ENCODE assay signal across 7 cellular contexts in the genomic region with DNA sequence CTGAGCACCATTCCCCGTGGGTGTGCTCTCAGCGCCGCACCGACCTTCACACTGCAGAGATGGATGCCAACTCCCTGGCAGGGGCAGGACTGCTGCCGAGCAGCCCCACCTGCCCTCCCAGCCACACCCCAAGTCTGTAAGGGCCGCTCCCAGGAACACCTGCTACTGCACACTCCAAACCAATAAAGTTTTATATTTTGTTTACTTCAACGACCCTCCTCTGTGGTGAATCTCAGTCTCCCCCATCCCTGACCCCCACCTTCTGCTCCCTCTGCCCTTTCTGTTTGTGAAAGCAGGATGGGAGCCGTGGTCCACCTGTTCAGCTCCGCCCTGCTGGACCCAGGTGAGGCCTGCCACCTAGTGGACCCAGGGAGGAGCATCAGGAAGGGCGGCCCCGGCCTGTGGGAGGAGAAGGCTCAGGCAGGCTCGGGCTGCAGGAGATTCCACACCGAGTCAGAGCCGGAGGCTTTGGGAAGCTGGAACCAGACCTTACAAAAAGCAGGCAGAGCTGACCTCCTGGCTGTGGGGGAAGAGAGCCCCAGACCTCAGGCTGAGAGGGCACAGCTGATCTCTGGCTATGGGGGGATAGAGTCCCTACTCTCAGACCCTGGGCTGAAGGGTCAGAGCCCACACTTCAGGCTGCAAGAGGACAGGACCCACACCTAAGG. TPM values are rescaled to one million over a fixed set of nuclear protein-coding genes. Genes with fewer than 3 reads are reported as not detected.
DNase-seq lines count a peak whose midpoint lies in the region; ATAC-seq and TF ChIP-seq lines count a peak whose summit lies in the region.

No MANE protein-coding gene starts in this region.

- H3K4me3 Mint-ChIP-seq in activated T-helper 1 cell treated with anti-CD3 and anti-CD28 coated beads, Interleukin-12 subunit alpha, Interleukin-12 subunit beta, Interleukin-2, Interleukin-4 antibody, amounts not matched to agents 30 ng/mL and 10 ng/mL and 1 ng/mL, durations not matched to agents 14 hours and 24 hours and 36 hours = no peak overlapping the region

- H3K27ac ChIP-seq in KMS-11 (no peak overlapping the region), thoracic aorta (peak overlapping the region; percentile 14 to 25)

- intact Hi-C loops in activated T-helper 1 cell treated with anti-CD3 and anti-CD28 coated beads, Interleukin-12 subunit alpha, Interleukin-12 subunit beta, Interleukin-2, Interleukin-4 antibody, amounts not matched to agents 30 ng/mL and 10 ng/mL and 1 ng/mL, durations not matched to agents 14 hours and 24 hours and 36 hours (cut with micrococcal nuclease) = loop anchor here (1.0 kb wide), 1 partner anchor 44 kb away; no protein-coding TSS in a partner anchor

- H3K4me3 ChIP-seq in KMS-11 (IDR thresholded peaks at IDR 0.05; ENCODE audit: insufficient read depth, low read depth, low read length) (no peak overlapping the region), foreskin fibroblast (ENCODE audit: low read depth in 1 of 2, low read length in 2 of 2) (no peak overlapping the region), thoracic aorta (no peak overlapping the region)

- no peaks in the 10 kb centered on the region for H3K79me2 ChIP-seq in KMS-11 (ENCODE audit: insufficient read depth, low read depth)

- peaks cover 6% of the 10 kb centered on the region for H3K4me1 Mint-ChIP-seq in activated T-helper 1 cell treated with anti-CD3 and anti-CD28 coated beads, Interleukin-12 subunit alpha, Interleukin-12 subunit beta, Interleukin-2, Interleukin-4 antibody, amounts not matched to agents 30 ng/mL and 10 ng/mL and 1 ng/mL, durations not matched to agents 14 hours and 24 hours and 36 hours (ENCODE audit: low read depth)

- H3K9ac ChIP-seq in KMS-11 = no peak overlapping the region

- H4K20me1 ChIP-seq in KMS-11 (ENCODE audit: insufficient read depth) = no peaks in the 10 kb centered on the region

- H2AFZ ChIP-seq in KMS-11 (ENCODE audit: low read depth) = peak overlapping the region; percentile 25; the same call in 1 of the 2 replicates

- H3K27ac Mint-ChIP-seq in activated T-helper 1 cell treated with anti-CD3 and anti-CD28 coated beads, Interleukin-12 subunit alpha, Interleukin-12 subunit beta, Interleukin-2, Interleukin-4 antibody, amounts not matched to agents 30 ng/mL and 10 ng/mL and 1 ng/mL, durations not matched to agents 14 hours and 24 hours and 36 hours = no peak overlapping the region

- ATAC-seq in thoracic aorta (ENCODE audit: insufficient number of reproducible peaks, low FRiP score, low read depth) = no peak

- in situ Hi-C loops in GM13976 (cut with MboI; ENCODE audit: low sequenced_read_pairs, unreplicated experiment) = loop anchor here (10.0 to 25.0 kb wide), 2 partner anchors 147 to 404 kb away; no protein-coding TSS in a partner anchor

- TF ChIP-seq CTCF in GM13976 (IDR thresholded peaks at IDR 0.05; ENCODE audit: borderline replicate concordance, control extremely low read depth, extremely low read depth, insufficient read depth, missing control alignments) = peak; percentile 96
- TF ChIP-seq CTCF in KMS-11 (conservative IDR thresholded peaks at IDR 0.05; ENCODE audit: low read depth, low read length) = peak; percentile 79
- TF ChIP-seq CTCF in foreskin fibroblast (IDR thresholded peaks at IDR 0.05; ENCODE audit: low read depth, low read length) = peak; percentile 87
- TF ChIP-seq CTCF in thoracic aorta (IDR thresholded peaks at IDR 0.05) = peak; percentile 78

- peak overlapping the region; percentile 34; the same call in 1 of the 2 replicates for H3K4me2 ChIP-seq in KMS-11

- H3K27me3 ChIP-seq in KMS-11 (ENCODE audit: insufficient read depth, low read depth) (no peaks in the 10 kb centered on the region), thoracic aorta (replicated peaks; ENCODE audit: insufficient read depth) (no peaks in the 10 kb centered on the region)

- DNase-seq in GM13976 (ENCODE audit: low spot score) = peak; percentile 91
- peak; percentile 61 for DNase-seq in RPMI7951 (ENCODE audit: low read depth)
- DNase-seq in activated T-helper 1 cell treated with anti-CD3 and anti-CD28 coated beads, Interleukin-12 subunit alpha, Interleukin-12 subunit beta, Interleukin-2, Interleukin-4 antibody, amounts not matched to agents 30 ng/mL and 10 ng/mL and 1 ng/mL, durations not matched to agents 14 hours and 24 hours and 36 hours (ENCODE audit: low spot score) = peak; percentile 65
- peak; percentile 46 to 84 for DNase-seq in foreskin fibroblast
- peak; percentile 59 for DNase-seq in occipital lobe (lab: John Stamatoyannopoulos, UW)
- no peak for DNase-seq in thoracic aorta (ENCODE audit: low spot score)

- H3K4me1 ChIP-seq in KMS-11 (ENCODE audit: low read depth, poor library complexity, severe bottlenecking) (peaks cover 17% of the 10 kb centered on the region), thoracic aorta (ENCODE audit: control insufficient read depth in 1 of 2, low read depth in 2 of 2) (peaks cover 13 to 51% of the 10 kb centered on the region in 2 donors)

- H3K36me3 Mint-ChIP-seq in activated T-helper 1 cell treated with anti-CD3 and anti-CD28 coated beads, Interleukin-12 subunit alpha, Interleukin-12 subunit beta, Interleukin-2, Interleukin-4 antibody, amounts not matched to agents 30 ng/mL and 10 ng/mL and 1 ng/mL, durations not matched to agents 14 hours and 24 hours and 36 hours (ENCODE audit: low read depth) = no peaks in the 10 kb centered on the region

- H3K9me3 Mint-ChIP-seq in activated T-helper 1 cell treated with anti-CD3 and anti-CD28 coated beads, Interleukin-12 subunit alpha, Interleukin-12 subunit beta, Interleukin-2, Interleukin-4 antibody, amounts not matched to agents 30 ng/mL and 10 ng/mL and 1 ng/mL, durations not matched to agents 14 hours and 24 hours and 36 hours = no peaks in the 10 kb centered on the region

- no peaks in the 10 kb centered on the region for H3K36me3 ChIP-seq in KMS-11 (ENCODE audit: insufficient read depth)
- H3K36me3 ChIP-seq in thoracic aorta = peaks cover 6% of the 10 kb centered on the region

- H3K27me3 Mint-ChIP-seq in activated T-helper 1 cell treated with anti-CD3 and anti-CD28 coated beads, Interleukin-12 subunit alpha, Interleukin-12 subunit beta, Interleukin-2, Interleukin-4 antibody, amounts not matched to agents 30 ng/mL and 10 ng/mL and 1 ng/mL, durations not matched to agents 14 hours and 24 hours and 36 hours (ENCODE audit: insufficient read depth) = no peaks in the 10 kb centered on the region

- no peaks in the 10 kb centered on the region for H3K9me3 ChIP-seq in thoracic aorta

RNA-seq across cellular contexts. Expression of a gene that starts 1.0 kb away (rescaled TPM):
- not detected in 2 replicates for total RNA-seq in RPMI7951 (2014; rRNA removed; shearing (Covaris generic))
- not detected in 2 replicates for total RNA-seq in activated T-helper 1 cell treated with anti-CD3 and anti-CD28 coated beads, Interleukin-12 subunit alpha, Interleukin-12 subunit beta, Interleukin-2, Interleukin-4 antibody, amounts not matched to agents 30 ng/mL and 10 ng/mL and 1 ng/mL, durations not matched to agents 14 hours and 24 hours and 36 hours
- total RNA-seq in occipital lobe (not detected), thoracic aorta (not detected)

RNA-seq across cellular contexts. Expression of a gene that starts 5.3 kb away (rescaled TPM):
- 0.12 and 0.29 TPM in 2 replicates for total RNA-seq in RPMI7951 (2014; rRNA removed; shearing (Covaris generic))
- 1.1 and 1.8 TPM in 2 replicates for total RNA-seq in activated T-helper 1 cell treated with anti-CD3 and anti-CD28 coated beads, Interleukin-12 subunit alpha, Interleukin-12 subunit beta, Interleukin-2, Interleukin-4 antibody, amounts not matched to agents 30 ng/mL and 10 ng/mL and 1 ng/mL, durations not matched to agents 14 hours and 24 hours and 36 hours
- total RNA-seq in occipital lobe (1.2 TPM), thoracic aorta (1 to 10 TPM; 2.4 to 7.5 TPM)

RNA-seq across cellular contexts. Expression of a gene that starts 17.3 kb away (rescaled TPM):
- total RNA-seq in RPMI7951 (2014; rRNA removed; shearing (Covaris generic)) = 57.3 and 75.5 TPM in 2 replicates
- not detected in 2 replicates for total RNA-seq in activated T-helper 1 cell treated with anti-CD3 and anti-CD28 coated beads, Interleukin-12 subunit alpha, Interleukin-12 subunit beta, Interleukin-2, Interleukin-4 antibody, amounts not matched to agents 30 ng/mL and 10 ng/mL and 1 ng/mL, durations not matched to agents 14 hours and 24 hours and 36 hours
- total RNA-seq in occipital lobe (11.4 TPM), thoracic aorta (100 to 1,000 TPM; 731 to 997 TPM)

RNA-seq across cellular contexts. Expression of a gene that starts 57.2 kb away (rescaled TPM):
- 22.6 and 24.3 TPM in 2 replicates for total RNA-seq in RPMI7951 (2014; rRNA removed; shearing (Covaris generic))
- total RNA-seq in activated T-helper 1 cell treated with anti-CD3 and anti-CD28 coated beads, Interleukin-12 subunit alpha, Interleukin-12 subunit beta, Interleukin-2, Interleukin-4 antibody, amounts not matched to agents 30 ng/mL and 10 ng/mL and 1 ng/mL, durations not matched to agents 14 hours and 24 hours and 36 hours = 65.5 and 66.2 TPM in 2 replicates
- total RNA-seq in occipital lobe (36.8 TPM), thoracic aorta (10 to 100 TPM; 53.7 to 74.6 TPM)

Comparison
In these comparisons a context has a peak if more than half of its experiments do, and no peak if none do; other contexts are left out.
1. RNA of a gene that starts 17.3 kb away (total RNA-seq): 731 to 997 TPM in thoracic aorta, 57.3 to 75.5 TPM in RPMI7951 and 11.4 TPM in occipital lobe (single experiment); not detected in activated T-helper 1 cell treated with anti-CD3 and anti-CD28 coated beads, Interleukin-12 subunit alpha, Interleukin-12 subunit beta, Interleukin-2, Interleukin-4 antibody, amounts not matched to agents 30 ng/mL and 10 ng/mL and 1 ng/mL, durations not matched to agents 14 hours and 24 hours and 36 hours; every median in the first group is over 10 times any median in the second.
2. Peak in every context shown above with its lines, with median percentiles within 50 percentile points of each other: CTCF ChIP-seq.